In genomic region chr16:31179153-31179746, GRCh38 we compare ENCODE assay signal across 8 cellular contexts. TPM values are rescaled to one million over a fixed set of nuclear protein-coding genes. Genes with fewer than 3 reads are reported as not detected.
DNase-seq lines count a peak whose midpoint lies in the region; ATAC-seq and TF ChIP-seq lines count a peak whose summit lies in the region.

No MANE protein-coding gene starts in this region.

- no peaks in the 10 kb centered on the region for H3K27me3 ChIP-seq in psoas muscle (ENCODE audit: insufficient read depth in 3 of 3, low read length in 2 of 3)

- peaks cover 6 to 19% of the 10 kb centered on the region in 2 donors for H3K36me3 ChIP-seq in psoas muscle (ENCODE audit: insufficient read depth in 1 of 2, low read depth in 1 of 2)

- H3K4me3 ChIP-seq in fibroblast of mammary gland (ENCODE audit: control insufficient read depth, low read depth, low read length), result peak overlapping the region; percentile 96
- peak overlapping the region; percentile 95 for H3K4me3 ChIP-seq in psoas muscle

- CTCF ChIA-PET in RWPE1 (lab: Yijun Ruan, JAX), result interaction anchor here (1.4 kb wide), 1 partner anchor 194 kb away, joined by 5 read pairs; the partner anchor contains the start of gene HSD3B7

- DNase-seq in AG08395 (ENCODE audit: low spot score), result peak; percentile 27
- DNase-seq in RWPE1 (ENCODE audit: low spot score), result peak; percentile 35
- no peak for DNase-seq in fibroblast of mammary gland (ENCODE audit: low read depth)
- DNase-seq in psoas muscle, result peak in 1 of 2 donors; percentile 60
- DNase-seq in NCI-H1694 (lab: John Stamatoyannopoulos, UW), result no peak
- no peak for DNase-seq in NOMO-1 treated with dmso at 0.1 percent for 144 hours (lab: John Stamatoyannopoulos, UW; ENCODE audit: unreplicated experiment)

- H3K27ac ChIP-seq in RWPE1 (peak overlapping the region; percentile 93), psoas muscle (peak overlapping the region; percentile 99)

- TF ChIP-seq CTCF in RWPE1 (conservative IDR thresholded peaks at IDR 0.05; ENCODE audit: low read depth) (no peak), fibroblast of mammary gland (conservative IDR thresholded peaks at IDR 0.05; ENCODE audit: control insufficient read depth, insufficient read depth, low read depth, low read length) (no peak), psoas muscle (IDR thresholded peaks at IDR 0.05) (no peak)

- no peaks in the 10 kb centered on the region for H3K9me3 ChIP-seq in psoas muscle

- POLR2A ChIA-PET in RWPE1 (lab: Yijun Ruan, JAX; ENCODE audit: low non-redundant PET), result interaction anchor here (0.5 to 0.6 kb wide), 3 partner anchors 23 to 87 kb away, joined by 3 to 7 read pairs (median 3); partner anchors contain the start of gene PYCARD

- 7% methylated on average over 29 of the region's 29 CpGs for WGBS in psoas muscle, 3 donors

- peak; percentile 3 for ATAC-seq in GM21528 (IDR thresholded peaks at IDR 0.05; ENCODE audit: low FRiP score, unreplicated experiment)
- peak; percentile 4 to 10 (median 7) for ATAC-seq in psoas muscle
- ATAC-seq in HG02870 (IDR thresholded peaks at IDR 0.05; ENCODE audit: unreplicated experiment), result no peak

- intact Hi-C loops in psoas muscle (cut with DNase I), result no loop called here

- H3K4me1 ChIP-seq in psoas muscle, result peaks cover 34% of the 10 kb centered on the region

RNA-seq across cellular contexts. Expression of gene FUS, which starts 0.7 kb away (rescaled TPM):
- 100 to 1,000 TPM; 133 to 246 (median 160) TPM for total RNA-seq in psoas muscle
- polyA plus RNA-seq in psoas muscle, result 100 to 1,000 TPM; 117 to 185 (median 159) TPM

RNA-seq across cellular contexts. Expression of gene PYCARD, which starts 23.3 kb away (rescaled TPM):
- 1 to 10 TPM; 2.6 to 3.2 (median 3.0) TPM for total RNA-seq in psoas muscle
- polyA plus RNA-seq in psoas muscle, result 1 to 10 TPM; 2.1 to 4.9 (median 3.4) TPM

RNA-seq across cellular contexts. Expression of gene PRSS36, which starts 29.4 kb away (rescaled TPM):
- 1 to 10 TPM in 1 of 4 donors, under 1 TPM in 3; 0.47 to 1.1 (median 0.67) TPM for total RNA-seq in psoas muscle
- polyA plus RNA-seq in psoas muscle, result 1 to 10 TPM in 2 of 3 donors, under 1 TPM in 1; 0.24 to 1.7 (median 1.3) TPM

RNA-seq across cellular contexts. Expression of gene TRIM72, which starts 34.7 kb away (rescaled TPM):
- 100 to 1,000 TPM; 155 to 236 (median 229) TPM for total RNA-seq in psoas muscle
- polyA plus RNA-seq in psoas muscle, result 100 to 1,000 TPM in 1 of 3 donors, 10 to 100 TPM in 2; 62.9 to 132 (median 64.8) TPM

RNA-seq across cellular contexts. Expression of gene PYDC1, which starts 37.7 kb away (rescaled TPM):
- not detected for total RNA-seq in psoas muscle
- polyA plus RNA-seq in psoas muscle, result not detected

Comparison
In these comparisons a context has a peak if more than half of its experiments do, and no peak if none do; other contexts are left out.
1. DNase-seq: peak in AG08395 (single experiment) and RWPE1 (single experiment); none in fibroblast of mammary gland (single experiment), NCI-H1694 (single experiment) and NOMO-1 treated with dmso at 0.1 percent for 144 hours (single experiment).